In genomic region chr1:108702109-108702508, GRCh38 we compare ENCODE assay signal across 8 cellular contexts. TPM values are rescaled to one million over a fixed set of nuclear protein-coding genes. Genes with fewer than 3 reads are reported as not detected.
DNase-seq lines count a peak whose midpoint lies in the region; ATAC-seq lines count a peak whose summit lies in the region.
"Not testable (repeated sequence)": the region's sequence is repeated elsewhere in the genome, so short reads cannot be mapped to it uniquely, and the experiment has no call there.
"Had no signal": no experiment of that assay in that cellular context is flagged by ENCODE, and none has a peak within 500 bp of the region (broad histone marks: within the 10 kb centered on the region; RNA-seq: fewer than 3 reads in every experiment).

No MANE protein-coding gene starts in this region.

- H3K4me1 ChIP-seq in CD4-positive, alpha-beta memory T cell (ENCODE audit: insufficient read depth, low read length), result peaks cover 84% of the 10 kb centered on the region
- peaks cover 18 to 38% of the 10 kb centered on the region in 2 donors for H3K4me1 ChIP-seq in naive thymus-derived CD4-positive, alpha-beta T cell (ENCODE audit: control insufficient read depth in 2 of 2, insufficient read depth in 2 of 2, low read length in 2 of 2)

- intact Hi-C loops in CD4-positive, alpha-beta memory T cell (cut with micrococcal nuclease), result loop anchor here (2.0 kb wide), 1 partner anchor 45 kb away; the partner anchor contains the start of gene STXBP3
- intact Hi-C loops in activated CD4-positive, alpha-beta memory T cell treated with anti-CD3 and anti-CD28 coated beads for 36 hours (cut with micrococcal nuclease); naive thymus-derived CD4-positive, alpha-beta T cell (cut with micrococcal nuclease): not testable (repeated sequence)

- not testable (repeated sequence) for H3K4me3 ChIP-seq in CD4-positive, alpha-beta memory T cell (ENCODE audit: low read length in 2 of 2); naive thymus-derived CD4-positive, alpha-beta T cell (ENCODE audit: low read length)

- H3K27me3 Mint-ChIP-seq in CD4-positive, alpha-beta memory T cell; T-cell; activated CD4-positive, alpha-beta memory T cell treated with anti-CD3 and anti-CD28 coated beads for 36 hours; activated naive CD8-positive, alpha-beta T cell; naive thymus-derived CD4-positive, alpha-beta T cell: not testable (repeated sequence)

- peak overlapping the region in 1 of 8 donors; percentile 41 for H3K4me3 Mint-ChIP-seq in CD4-positive, alpha-beta memory T cell
- H3K4me3 Mint-ChIP-seq in T-cell; activated CD4-positive, alpha-beta memory T cell treated with anti-CD3 and anti-CD28 coated beads for 36 hours: not testable (repeated sequence)
- peak overlapping the region; percentile 8 for H3K4me3 Mint-ChIP-seq in activated naive CD8-positive, alpha-beta T cell
- H3K4me3 Mint-ChIP-seq in naive thymus-derived CD4-positive, alpha-beta T cell, result peak overlapping the region in 1 of 10 donors; percentile 55

- CTCF ChIA-PET in CD4-positive, alpha-beta memory T cell (lab: Charles Lee; ENCODE audit: partially characterized antibody), result interaction anchor here (1.4 to 3.5 kb wide), 2 partner anchors 9 to 142 kb away, joined by 4 to 57 read pairs; partner anchors contain the start of genes EEIG2 and PRPF38B
- CTCF ChIA-PET in T-cell (lab: Charles Lee), result interaction anchor here in 1 of 2 donors (4.7 kb wide), 1 partner anchor 10 kb away, joined by 35 read pairs; the partner anchor contains the start of gene PRPF38B
- CTCF ChIA-PET in activated CD4-positive, alpha-beta memory T cell treated with anti-CD3 and anti-CD28 coated beads for 36 hours (lab: Charles Lee), result interaction anchor here (3.7 kb wide), 1 partner anchor 9 kb away, joined by 13 read pairs; the partner anchor contains the start of gene PRPF38B
- CTCF ChIA-PET in naive thymus-derived CD4-positive, alpha-beta T cell (lab: Charles Lee), result interaction anchor here (1.5 kb wide), 1 partner anchor 10 kb away, joined by 5 read pairs; the partner anchor contains the start of gene PRPF38B

- H3K36me3 Mint-ChIP-seq in CD4-positive, alpha-beta memory T cell, result peaks cover 45 to 52% of the 10 kb centered on the region in 2 donors
- peaks cover 40% of the 10 kb centered on the region for H3K36me3 Mint-ChIP-seq in T-cell
- peaks cover 45% of the 10 kb centered on the region for H3K36me3 Mint-ChIP-seq in activated CD4-positive, alpha-beta memory T cell treated with anti-CD3 and anti-CD28 coated beads for 36 hours
- peaks cover 19% of the 10 kb centered on the region for H3K36me3 Mint-ChIP-seq in activated naive CD8-positive, alpha-beta T cell
- H3K36me3 Mint-ChIP-seq in naive thymus-derived CD4-positive, alpha-beta T cell, result peaks cover 19 to 41% (median 31%) of the 10 kb centered on the region in 5 donors

- DNase-seq in CD4-positive, alpha-beta memory T cell; T-cell; activated CD4-positive, alpha-beta memory T cell treated with anti-CD3 and anti-CD28 coated beads for 36 hours; naive thymus-derived CD4-positive, alpha-beta T cell: not testable (repeated sequence)

- H3K9me3 Mint-ChIP-seq in CD4-positive, alpha-beta memory T cell; T-cell; activated CD4-positive, alpha-beta memory T cell treated with anti-CD3 and anti-CD28 coated beads for 36 hours; activated naive CD8-positive, alpha-beta T cell (ENCODE audit: low read depth); naive thymus-derived CD4-positive, alpha-beta T cell: not testable (repeated sequence)

- POLR2A ChIA-PET in CD4-positive, alpha-beta memory T cell (lab: Charles Lee; ENCODE audit: partially characterized antibody), result interaction anchor here (1.3 to 9.9 kb wide), 4 partner anchors 9 to 142 kb away, joined by 5 to 283 read pairs (median 74); partner anchors contain the start of genes EEIG2, HENMT1 and PRPF38B
- POLR2A ChIA-PET in T-cell (lab: Charles Lee), result interaction anchor here in 1 of 2 donors (0.6 to 1.8 kb wide), 2 partner anchors 10 to 63 kb away, joined by 4 to 15 read pairs; partner anchors contain the start of gene PRPF38B
- POLR2A ChIA-PET in activated CD4-positive, alpha-beta memory T cell treated with anti-CD3 and anti-CD28 coated beads for 36 hours (lab: Charles Lee), result interaction anchor here (1.7 to 2.9 kb wide), 2 partner anchors 9 to 55 kb away, joined by 5 to 39 read pairs; partner anchors contain the start of gene PRPF38B
- POLR2A ChIA-PET in naive thymus-derived CD4-positive, alpha-beta T cell (lab: Charles Lee), result interaction anchor here (10.2 kb wide), 1 partner anchor 9 kb away, joined by 144 read pairs; the partner anchor contains the start of gene PRPF38B

- peaks cover 44 to 80% (median 66%) of the 10 kb centered on the region in 4 donors for H3K4me1 Mint-ChIP-seq in CD4-positive, alpha-beta memory T cell
- peaks cover 48 to 87% (median 73%) of the 10 kb centered on the region in 3 donors for H3K4me1 Mint-ChIP-seq in T-cell
- H3K4me1 Mint-ChIP-seq in activated CD4-positive, alpha-beta memory T cell treated with anti-CD3 and anti-CD28 coated beads for 36 hours (ENCODE audit: low read depth), result peaks cover 70% of the 10 kb centered on the region
- peaks cover 58% of the 10 kb centered on the region for H3K4me1 Mint-ChIP-seq in activated naive CD8-positive, alpha-beta T cell (ENCODE audit: low read depth)
- H3K4me1 Mint-ChIP-seq in naive thymus-derived CD4-positive, alpha-beta T cell, result peaks cover 15 to 81% (median 61%) of the 10 kb centered on the region in 7 donors

- ATAC-seq in T-cell (replicated peaks in 1 of 4); naive thymus-derived CD4-positive, alpha-beta T cell: not testable (repeated sequence)

- H3K9me3 ChIP-seq in CD4-positive, alpha-beta memory T cell (ENCODE audit: control insufficient read depth in 1 of 2, low read length in 2 of 2); naive thymus-derived CD4-positive, alpha-beta T cell (ENCODE audit: control insufficient read depth in 2 of 3, low read length in 3 of 3): not testable (repeated sequence)

- H3K27me3 ChIP-seq in CD4-positive, alpha-beta memory T cell (ENCODE audit: insufficient read depth, low read length); naive thymus-derived CD4-positive, alpha-beta T cell (ENCODE audit: control insufficient read depth in 2 of 2, insufficient read depth in 2 of 2, low read length in 2 of 2): not testable (repeated sequence)

- peak overlapping the region in 6 of 7 donors; percentile 25 to 95 (median 66) for H3K27ac Mint-ChIP-seq in CD4-positive, alpha-beta memory T cell
- H3K27ac Mint-ChIP-seq in T-cell, result peak overlapping the region; percentile 71 to 79
- H3K27ac Mint-ChIP-seq in activated CD4-positive, alpha-beta memory T cell treated with anti-CD3 and anti-CD28 coated beads for 36 hours, result peak overlapping the region; percentile 64
- H3K27ac Mint-ChIP-seq in activated naive CD8-positive, alpha-beta T cell, result peak overlapping the region; percentile 35
- peak overlapping the region in 8 of 9 donors; percentile 34 to 90 (median 70) for H3K27ac Mint-ChIP-seq in naive thymus-derived CD4-positive, alpha-beta T cell

- not testable (repeated sequence) for H3K27ac ChIP-seq in CD4-positive, alpha-beta memory T cell (ENCODE audit: low read depth, low read length)
- peak overlapping the region; percentile 28 for H3K27ac ChIP-seq in naive thymus-derived CD4-positive, alpha-beta T cell (ENCODE audit: low read depth, low read length)

- peaks cover 36% of the 10 kb centered on the region for H3K36me3 ChIP-seq in CD4-positive, alpha-beta memory T cell (ENCODE audit: insufficient read depth, low read length)
- peaks cover 24 to 33% (median 30%) of the 10 kb centered on the region in 3 experiments for H3K36me3 ChIP-seq in naive thymus-derived CD4-positive, alpha-beta T cell (ENCODE audit: control insufficient read depth in 2 of 3, insufficient read depth in 3 of 3, low read length in 3 of 3)

RNA-seq across cellular contexts. Expression of gene PRPF38B, which starts 10.0 kb away (rescaled TPM):
- 100 to 1,000 TPM; 124 to 126 TPM for total RNA-seq in CD4-positive, alpha-beta memory T cell
- polyA plus RNA-seq in CD4-positive, alpha-beta memory T cell, result 10 to 100 TPM; 11.9 to 35.8 TPM
- 100 to 1,000 TPM; 109 to 130 (median 110) TPM for total RNA-seq in T-cell
- total RNA-seq in activated CD4-positive, alpha-beta memory T cell treated with anti-CD3 and anti-CD28 coated beads for 36 hours, result 10 to 100 TPM; 57.0 to 63.5 TPM
- total RNA-seq in naive thymus-derived CD4-positive, alpha-beta T cell, result 100 to 1,000 TPM in 4 of 5 experiments, 10 to 100 TPM in 1; 85.5 to 136 (median 118) TPM
- 10 to 100 TPM; 21.6 to 22.2 TPM for polyA plus RNA-seq in naive thymus-derived CD4-positive, alpha-beta T cell

RNA-seq across cellular contexts. Expression of gene FNDC7, which starts 10.6 kb away (rescaled TPM):
- total RNA-seq in CD4-positive, alpha-beta memory T cell, result under 1 TPM; 0.17 TPM
- under 1 TPM in 1 of 2 donors, not detected in 1; 0.10 TPM for polyA plus RNA-seq in CD4-positive, alpha-beta memory T cell
- under 1 TPM; 0.13 to 0.29 (median 0.25) TPM for total RNA-seq in T-cell
- total RNA-seq in activated CD4-positive, alpha-beta memory T cell treated with anti-CD3 and anti-CD28 coated beads for 36 hours, result not detected
- under 1 TPM in 2 of 5 experiments, not detected in 3; 0.13 to 0.22 TPM for total RNA-seq in naive thymus-derived CD4-positive, alpha-beta T cell
- not detected for polyA plus RNA-seq in naive thymus-derived CD4-positive, alpha-beta T cell
- total RNA-seq: A172, LHCN-M2 had no signal
- polyA plus RNA-seq: AG04450 had no signal

RNA-seq across cellular contexts. Expression of gene HENMT1, which starts 41.2 kb away (rescaled TPM):
- 10 to 100 TPM; 19.1 to 19.3 TPM for total RNA-seq in CD4-positive, alpha-beta memory T cell
- 10 to 100 TPM; 33.4 to 33.9 TPM for polyA plus RNA-seq in CD4-positive, alpha-beta memory T cell
- total RNA-seq in T-cell, result 10 to 100 TPM; 11.0 to 20.2 (median 16.0) TPM
- total RNA-seq in activated CD4-positive, alpha-beta memory T cell treated with anti-CD3 and anti-CD28 coated beads for 36 hours, result 10 to 100 TPM; 25.6 to 25.8 TPM
- 10 to 100 TPM in 4 of 5 experiments, 1 to 10 TPM in 1; 5.8 to 17.3 (median 13.5) TPM for total RNA-seq in naive thymus-derived CD4-positive, alpha-beta T cell
- 10 to 100 TPM; 16.5 to 22.2 TPM for polyA plus RNA-seq in naive thymus-derived CD4-positive, alpha-beta T cell
- total RNA-seq: A172 had no signal

RNA-seq across cellular contexts. Expression of gene STXBP3, which starts 44.4 kb away (rescaled TPM):
- 10 to 100 TPM; 90.9 to 92.5 TPM for total RNA-seq in CD4-positive, alpha-beta memory T cell
- polyA plus RNA-seq in CD4-positive, alpha-beta memory T cell, result 10 to 100 TPM; 69.0 to 74.1 TPM
- total RNA-seq in T-cell, result 10 to 100 TPM; 52.8 to 66.2 (median 59.9) TPM
- 10 to 100 TPM; 40.8 to 46.8 TPM for total RNA-seq in activated CD4-positive, alpha-beta memory T cell treated with anti-CD3 and anti-CD28 coated beads for 36 hours
- 10 to 100 TPM; 46.8 to 75.2 (median 54.0) TPM for total RNA-seq in naive thymus-derived CD4-positive, alpha-beta T cell
- polyA plus RNA-seq in naive thymus-derived CD4-positive, alpha-beta T cell, result 10 to 100 TPM; 38.3 to 47.8 TPM
